In genomic region chr10:52314007-52314821, GRCh38 we compare ENCODE assay signal across 8 cellular contexts. TPM values are rescaled to one million over a fixed set of nuclear protein-coding genes. Genes with fewer than 3 reads are reported as not detected.
DNase-seq lines count a peak whose midpoint lies in the region; ATAC-seq and TF ChIP-seq lines count a peak whose summit lies in the region.

A gene with protein sequence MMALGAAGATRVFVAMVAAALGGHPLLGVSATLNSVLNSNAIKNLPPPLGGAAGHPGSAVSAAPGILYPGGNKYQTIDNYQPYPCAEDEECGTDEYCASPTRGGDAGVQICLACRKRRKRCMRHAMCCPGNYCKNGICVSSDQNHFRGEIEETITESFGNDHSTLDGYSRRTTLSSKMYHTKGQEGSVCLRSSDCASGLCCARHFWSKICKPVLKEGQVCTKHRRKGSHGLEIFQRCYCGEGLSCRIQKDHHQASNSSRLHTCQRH (plus strand): TSS chr10:52314281. CDS start chr10:52314435, 154 bp downstream.

- ATAC-seq in HG02981 (IDR thresholded peaks at IDR 0.05; ENCODE audit: unreplicated experiment): peak; percentile 44

- peak within 1 kb of the TSS; percentile 86 for H3K4me3 Mint-ChIP-seq in endothelial cell (ENCODE audit: unreplicated experiment)

- H3K27me3 Mint-ChIP-seq in endothelial cell (ENCODE audit: unreplicated experiment): peaks cover 6% of the 10 kb centered on the region

- H3K9me3 Mint-ChIP-seq in endothelial cell (ENCODE audit: unreplicated experiment): no peaks in the 10 kb centered on the region

- TF ChIP-seq CTCF in GM10266 (IDR thresholded peaks at IDR 0.05; ENCODE audit: control insufficient read depth, insufficient read depth, low read depth, missing control alignments) (peak; percentile 51), endothelial cell (IDR thresholded peaks at IDR 0.05; ENCODE audit: unreplicated experiment) (peak; percentile 92), subcutaneous adipose tissue (IDR thresholded peaks at IDR 0.05; ENCODE audit: low read depth) (no peak)

- no peak within 1 kb of the TSS for H3K27ac Mint-ChIP-seq in endothelial cell (ENCODE audit: unreplicated experiment)

- H3K4me1 Mint-ChIP-seq in endothelial cell (ENCODE audit: unreplicated experiment): peaks cover 30% of the 10 kb centered on the region

- no peaks in the 10 kb centered on the region for H3K36me3 Mint-ChIP-seq in endothelial cell (ENCODE audit: low read depth, unreplicated experiment)

- DNase-seq in GM10266 (ENCODE audit: extremely low spot score): peak; percentile 37
- DNase-seq in SKM-1 treated with dmso at 0.1 percent for 144 hours (lab: John Stamatoyannopoulos, UW; ENCODE audit: unreplicated experiment): peak; percentile 73
- peak; percentile 80 for DNase-seq in endothelial cell (ENCODE audit: low spot score)
- peak; percentile 73 for DNase-seq in medulla oblongata (ENCODE audit: extremely low spot score)
- no peak for DNase-seq in NCI-H1105 treated with DMSO at 0.1 percent for 48 hours (lab: John Stamatoyannopoulos, UW)
- no peak for DNase-seq in activated CD4-positive, CD25-positive, alpha-beta regulatory T cell treated with anti-CD3 and anti-CD28 coated beads, Interleukin-2, amount 50 U/mL, for 72 hours

RNA-seq across cellular contexts. Expression of the gene that starts here (rescaled TPM):
- total RNA-seq in endothelial cell (ENCODE audit: unreplicated experiment) (6.8 TPM), subcutaneous adipose tissue (10 to 100 TPM; 27.4 to 79.9 (median 36.2) TPM)

Comparison
In these comparisons a context has a peak if more than half of its experiments do, and no peak if none do; other contexts are left out.
1. DNase-seq: peak in GM10266 (single experiment), SKM-1 treated with dmso at 0.1 percent for 144 hours (single experiment), endothelial cell (single experiment) and medulla oblongata (single experiment); none in NCI-H1105 treated with DMSO at 0.1 percent for 48 hours (single experiment) and activated CD4-positive, CD25-positive, alpha-beta regulatory T cell treated with anti-CD3 and anti-CD28 coated beads, Interleukin-2, amount 50 U/mL, for 72 hours (single experiment).